14 cellular contexts compared by ENCODE assay signal in genomic region chr20:53903652-53903987, GRCh38.
A peak's percentile ranks its signal among the peaks of the same experiment; 100 is the strongest.
DNase-seq lines count a peak whose midpoint lies in the region; ATAC-seq and TF ChIP-seq lines count a peak whose summit lies in the region.
"Had no signal": no experiment of that assay in that cellular context is flagged by ENCODE, and none has a peak within 500 bp of the region (broad histone marks: within the 10 kb centered on the region; RNA-seq: fewer than 3 reads in every experiment).

No MANE protein-coding gene starts in this region.

- no peaks in the 10 kb centered on the region for H3K9me3 Mint-ChIP-seq in activated CD4-positive, alpha-beta T cell treated with anti-CD3 and anti-CD28 coated beads for 36 hours (ENCODE audit: low read depth)
- H3K9me3 Mint-ChIP-seq in activated T-helper 17 cell treated with anti-CD3 and anti-CD28 coated beads, Interleukin-2, amount 50 U/mL, for 72 hours: no peaks in the 10 kb centered on the region
- no peaks in the 10 kb centered on the region for H3K9me3 Mint-ChIP-seq in natural killer cell treated with Interleukin-12 subunit alpha and Interleukin-12 subunit beta and Interleukin-15 and Interleukin-18, amount 100 ng/mL, for 72 hours
- no peaks in the 10 kb centered on the region for H3K9me3 Mint-ChIP-seq in GM23338
- H3K9me3 Mint-ChIP-seq: central memory CD8-positive, alpha-beta T cell; H9 had no signal

- ATAC-seq in activated CD4-positive, alpha-beta T cell treated with anti-CD3 and anti-CD28 coated beads for 36 hours: no peak
- peak; percentile 38 for ATAC-seq in activated T-helper 17 cell treated with anti-CD3 and anti-CD28 coated beads, Interleukin-2, amount 50 U/mL, for 72 hours (replicated peaks)
- ATAC-seq in natural killer cell treated with Interleukin-12 subunit alpha and Interleukin-12 subunit beta and Interleukin-15 and Interleukin-18, amount 100 ng/mL, for 72 hours: peak; percentile 71 to 76
- ATAC-seq in GM23338 (no peak), mucosa of descending colon (no peak)

- H3K9me2 ChIP-seq in GM23338 (ENCODE audit: insufficient read depth): no peaks in the 10 kb centered on the region

- H3K4me3 Mint-ChIP-seq in activated CD4-positive, alpha-beta T cell treated with anti-CD3 and anti-CD28 coated beads for 36 hours: no peak overlapping the region
- H3K4me3 Mint-ChIP-seq in activated T-helper 17 cell treated with anti-CD3 and anti-CD28 coated beads, Interleukin-2, amount 50 U/mL, for 72 hours: no peak overlapping the region
- H3K4me3 Mint-ChIP-seq in natural killer cell treated with Interleukin-12 subunit alpha and Interleukin-12 subunit beta and Interleukin-15 and Interleukin-18, amount 100 ng/mL, for 72 hours: peak overlapping the region; percentile 10
- H3K4me3 Mint-ChIP-seq in GM23338: no peak overlapping the region
- H3K4me3 Mint-ChIP-seq: central memory CD8-positive, alpha-beta T cell; H9 had no signal

- H3K36me3 Mint-ChIP-seq in activated CD4-positive, alpha-beta T cell treated with anti-CD3 and anti-CD28 coated beads for 36 hours (ENCODE audit: low read depth): no peaks in the 10 kb centered on the region
- H3K36me3 Mint-ChIP-seq in activated T-helper 17 cell treated with anti-CD3 and anti-CD28 coated beads, Interleukin-2, amount 50 U/mL, for 72 hours (ENCODE audit: low read depth): no peaks in the 10 kb centered on the region
- no peaks in the 10 kb centered on the region for H3K36me3 Mint-ChIP-seq in natural killer cell treated with Interleukin-12 subunit alpha and Interleukin-12 subunit beta and Interleukin-15 and Interleukin-18, amount 100 ng/mL, for 72 hours
- H3K36me3 Mint-ChIP-seq in GM23338 (ENCODE audit: low read depth): no peaks in the 10 kb centered on the region

- no peaks in the 10 kb centered on the region for H3K27me3 ChIP-seq in adrenal gland
- H3K27me3 ChIP-seq in GM23338 (ENCODE audit: insufficient read depth): no peaks in the 10 kb centered on the region
- H3K27me3 ChIP-seq: thyroid gland had no signal

- H3K27ac Mint-ChIP-seq in activated CD4-positive, alpha-beta T cell treated with anti-CD3 and anti-CD28 coated beads for 36 hours: no peak overlapping the region
- H3K27ac Mint-ChIP-seq in activated T-helper 17 cell treated with anti-CD3 and anti-CD28 coated beads, Interleukin-2, amount 50 U/mL, for 72 hours: peak overlapping the region; percentile 9
- peak overlapping the region; percentile 48 to 80 for H3K27ac Mint-ChIP-seq in natural killer cell treated with Interleukin-12 subunit alpha and Interleukin-12 subunit beta and Interleukin-15 and Interleukin-18, amount 100 ng/mL, for 72 hours
- no peak overlapping the region for H3K27ac Mint-ChIP-seq in GM23338
- H3K27ac Mint-ChIP-seq: H9 had no signal

- CTCF ChIA-PET in activated CD4-positive, alpha-beta T cell treated with anti-CD3 and anti-CD28 coated beads for 36 hours (lab: Charles Lee): interaction anchor here (1.5 kb wide), 2 partner anchors 31 to 37 kb away, joined by 3 read pairs; no protein-coding TSS in a partner anchor

- TF ChIP-seq CTCF in adrenal gland (IDR thresholded peaks at IDR 0.05) (no peak), GM23338 (conservative IDR thresholded peaks at IDR 0.05; ENCODE audit: low read depth in 2 of 2) (no peak), mucosa of descending colon (IDR thresholded peaks at IDR 0.05) (no peak)

- no peaks in the 10 kb centered on the region for H4K20me1 ChIP-seq in GM23338 (replicated peaks; ENCODE audit: insufficient read depth)

- peak; percentile 45 for DNase-seq in activated CD4-positive, alpha-beta T cell treated with anti-CD3 and anti-CD28 coated beads for 36 hours
- DNase-seq in activated CD4-positive, alpha-beta T cell treated with anti-CD3 and anti-CD28 coated beads, Interleukin-2, amount 50 U/mL, for 48 hours: no peak
- DNase-seq in NOMO-1 treated with DMSO at 0.1 percent for 48 hours (lab: John Stamatoyannopoulos, UW; ENCODE audit: unreplicated experiment): peak; percentile 91
- no peak for DNase-seq in natural killer cell treated with Interleukin-12 subunit alpha and Interleukin-12 subunit beta and Interleukin-15 and Interleukin-18, amount 100 ng/mL, for 72 hours (ENCODE audit: low spot score)
- DNase-seq in adrenal gland: no peak
- no peak for DNase-seq in GM23338 (ENCODE audit: low spot score)
- DNase-seq in mucosa of descending colon: no peak
- DNase-seq: H9, lower lobe of right lung, NCI-H2171 treated with DMSO at 0.1 percent for 48 hours, OCI-M1, thyroid gland had no signal

- H3K27ac ChIP-seq in adrenal gland: no peak overlapping the region
- H3K27ac ChIP-seq in GM23338 (ENCODE audit: low read depth): no peak overlapping the region
- H3K27ac ChIP-seq: lower lobe of right lung, thyroid gland had no signal

- H3K4me3 ChIP-seq in adrenal gland (no peak overlapping the region), GM23338 (no peak overlapping the region), mucosa of descending colon (no peak overlapping the region)
- H3K4me3 ChIP-seq: lower lobe of right lung, thyroid gland had no signal

- intact Hi-C loops in activated CD4-positive, alpha-beta T cell treated with anti-CD3 and anti-CD28 coated beads for 36 hours (cut with DNase I, micrococcal nuclease): no loop called here
- intact Hi-C loops in adrenal gland (cut with DNase I): no loop called here
- intact Hi-C loops in mucosa of descending colon (cut with DNase I, micrococcal nuclease): no loop called here

- no peaks in the 10 kb centered on the region for H3K9me3 ChIP-seq in adrenal gland (replicated peaks in 1 of 3)
- H3K9me3 ChIP-seq in mucosa of descending colon: no peaks in the 10 kb centered on the region
- H3K9me3 ChIP-seq: lower lobe of right lung, thyroid gland had no signal

- H3K79me2 ChIP-seq in GM23338 (replicated peaks; ENCODE audit: insufficient read depth): no peaks in the 10 kb centered on the region

- no peaks in the 10 kb centered on the region; the same call in 1 of the 2 replicates for H3F3A ChIP-seq in GM23338 (replicated peaks; ENCODE audit: low read depth)

- no peak overlapping the region for H2AFZ ChIP-seq in GM23338

- H3K4me1 Mint-ChIP-seq in activated CD4-positive, alpha-beta T cell treated with anti-CD3 and anti-CD28 coated beads for 36 hours: peaks cover 46% of the 10 kb centered on the region
- H3K4me1 Mint-ChIP-seq in activated T-helper 17 cell treated with anti-CD3 and anti-CD28 coated beads, Interleukin-2, amount 50 U/mL, for 72 hours: peaks cover 38% of the 10 kb centered on the region
- H3K4me1 Mint-ChIP-seq in natural killer cell treated with Interleukin-12 subunit alpha and Interleukin-12 subunit beta and Interleukin-15 and Interleukin-18, amount 100 ng/mL, for 72 hours (ENCODE audit: low read depth in 2 of 2): peaks cover 42 to 43% of the 10 kb centered on the region in 2 donors
- peaks cover 35% of the 10 kb centered on the region for H3K4me1 Mint-ChIP-seq in GM23338

- POLR2A ChIA-PET in activated CD4-positive, alpha-beta T cell treated with anti-CD3 and anti-CD28 coated beads for 36 hours (lab: Charles Lee): no interaction called here

- no peak overlapping the region for H3K4me2 ChIP-seq in GM23338

- no peak for TF ChIP-seq POLR2A in adrenal gland (IDR thresholded peaks at IDR 0.05)

- peaks cover 0 to 6% of the 10 kb centered on the region in 2 donors for H3K4me1 ChIP-seq in adrenal gland (replicated peaks in 1 of 2)
- H3K4me1 ChIP-seq in GM23338 (ENCODE audit: insufficient read depth): peaks cover 47% of the 10 kb centered on the region
- H3K4me1 ChIP-seq in mucosa of descending colon (ENCODE audit: low read depth): peaks cover 19% of the 10 kb centered on the region

- WGBS in adrenal gland, 4 donors: 67 to 82% (median 80%) methylated on average over 2 of the region's 2 CpGs

- H3K27me3 Mint-ChIP-seq in activated CD4-positive, alpha-beta T cell treated with anti-CD3 and anti-CD28 coated beads for 36 hours: no peaks in the 10 kb centered on the region
- no peaks in the 10 kb centered on the region for H3K27me3 Mint-ChIP-seq in activated T-helper 17 cell treated with anti-CD3 and anti-CD28 coated beads, Interleukin-2, amount 50 U/mL, for 72 hours
- H3K27me3 Mint-ChIP-seq in natural killer cell treated with Interleukin-12 subunit alpha and Interleukin-12 subunit beta and Interleukin-15 and Interleukin-18, amount 100 ng/mL, for 72 hours: no peaks in the 10 kb centered on the region
- peaks cover 4% of the 10 kb centered on the region for H3K27me3 Mint-ChIP-seq in GM23338 (ENCODE audit: insufficient read depth, low read depth, poor library complexity)
- H3K27me3 Mint-ChIP-seq: central memory CD8-positive, alpha-beta T cell had no signal

- H3K36me3 ChIP-seq in adrenal gland (replicated peaks in 1 of 2) (no peaks in the 10 kb centered on the region), GM23338 (ENCODE audit: insufficient read depth) (no peaks in the 10 kb centered on the region), mucosa of descending colon (ENCODE audit: low read depth) (no peaks in the 10 kb centered on the region)
- H3K36me3 ChIP-seq: lower lobe of right lung, thyroid gland had no signal

TF ChIP-seq in GM23338, 12 proteins besides CTCF, POLR2A, EP300 and RAD21 (continues in another document):
- TF ChIP-seq NANOG (IDR thresholded peaks at IDR 0.05; ENCODE audit: borderline replicate concordance) (no peak), ETS1 (IDR thresholded peaks at IDR 0.05) (no peak), CREB1 (CRISPR knock-in tag; IDR thresholded peaks at IDR 0.05; ENCODE audit: low read depth) (no peak), EZH2 (IDR thresholded peaks at IDR 0.05; ENCODE audit: low read depth, unreplicated experiment) (no peak), JUNB (IDR thresholded peaks at IDR 0.05; ENCODE audit: unreplicated experiment) (no peak), ZNF331 (CRISPR knock-in tag; IDR thresholded peaks at IDR 0.05; ENCODE audit: low read depth) (no peak)

Comparison
In these comparisons a context has a peak if more than half of its experiments do, and no peak if none do; other contexts are left out.
1. DNase-seq: peak in activated CD4-positive, alpha-beta T cell treated with anti-CD3 and anti-CD28 coated beads for 36 hours (single experiment) and NOMO-1 treated with DMSO at 0.1 percent for 48 hours (single experiment); none in activated CD4-positive, alpha-beta T cell treated with anti-CD3 and anti-CD28 coated beads, Interleukin-2, amount 50 U/mL, for 48 hours (0 of 2), natural killer cell treated with Interleukin-12 subunit alpha and Interleukin-12 subunit beta and Interleukin-15 and Interleukin-18, amount 100 ng/mL, for 72 hours (single experiment), adrenal gland (0 of 7), GM23338 (single experiment) and mucosa of descending colon (0 of 3).
2. ATAC-seq: peak in activated T-helper 17 cell treated with anti-CD3 and anti-CD28 coated beads, Interleukin-2, amount 50 U/mL, for 72 hours (single experiment) and natural killer cell treated with Interleukin-12 subunit alpha and Interleukin-12 subunit beta and Interleukin-15 and Interleukin-18, amount 100 ng/mL, for 72 hours (2 of 2); none in activated CD4-positive, alpha-beta T cell treated with anti-CD3 and anti-CD28 coated beads for 36 hours (single experiment), GM23338 (single experiment) and mucosa of descending colon (single experiment).
3. H3K27ac Mint-ChIP-seq: peak in activated T-helper 17 cell treated with anti-CD3 and anti-CD28 coated beads, Interleukin-2, amount 50 U/mL, for 72 hours (single experiment) and natural killer cell treated with Interleukin-12 subunit alpha and Interleukin-12 subunit beta and Interleukin-15 and Interleukin-18, amount 100 ng/mL, for 72 hours (2 of 2); none in activated CD4-positive, alpha-beta T cell treated with anti-CD3 and anti-CD28 coated beads for 36 hours (single experiment) and GM23338 (single experiment).